In genomic region chr7:26485421-26486019, GRCh38 we compare ENCODE assay signal across 20 cellular contexts.
"Had no signal": no experiment of that assay in that cellular context is flagged by ENCODE, and none has a peak within 500 bp of the region (broad histone marks: within the 10 kb centered on the region; RNA-seq: fewer than 3 reads in every experiment).

No MANE protein-coding gene starts in this region.

- ATAC-seq: activated CD8-positive, alpha-beta T cell treated with anti-CD3 and anti-CD28 coated beads, Interleukin-2, amount 10 ng/mL, durations not matched to agents 7 days and 5 days; activated naive CD4-positive, alpha-beta T cell treated with anti-CD3 and anti-CD28 coated beads, Interleukin-2, amount 50 U/mL, for 72 hours; left ventricle myocardium superior; natural killer cell treated with Interleukin-12 subunit alpha and Interleukin-12 subunit beta and Interleukin-15 and Interleukin-18, amount 100 ng/mL, for 72 hours; right cardiac atrium; WTC11 had no signal

- DNase-seq: activated CD4-positive, alpha-beta T cell treated with anti-CD3 and anti-CD28 coated beads for 48 hours; activated CD8-positive, alpha-beta memory T cell treated with anti-CD3 and anti-CD28 coated beads, Interleukin-2, amount 50 U/mL, for 4 hours; activated CD8-positive, alpha-beta T cell treated with anti-CD3 and anti-CD28 coated beads, Interleukin-2, amount 10 ng/mL, durations not matched to agents 7 days and 5 days; activated gamma-delta T cell; activated T-cell treated with anti-CD3 and anti-CD28 coated beads, Interleukin-2, amount 50 U/mL, for 48 hours; amniotic stem cell; caudate nucleus; foreskin fibroblast; hippocampal formation; left ventricle myocardium superior; occipital lobe; right cardiac atrium; upper lobe of left lung had no signal

- H3K4me1 Mint-ChIP-seq: memory B cell had no signal

- H3K36me3 Mint-ChIP-seq: activated naive CD4-positive, alpha-beta T cell treated with anti-CD3 and anti-CD28 coated beads, Interleukin-2, amount 50 U/mL, for 72 hours; memory B cell; natural killer cell treated with Interleukin-12 subunit alpha and Interleukin-12 subunit beta and Interleukin-15 and Interleukin-18, amount 100 ng/mL, for 72 hours; WTC11 had no signal

- H3K4me3 Mint-ChIP-seq: activated CD8-positive, alpha-beta T cell treated with anti-CD3 and anti-CD28 coated beads, Interleukin-2, amount 10 ng/mL, durations not matched to agents 7 days and 5 days; memory B cell; natural killer cell treated with Interleukin-12 subunit alpha and Interleukin-12 subunit beta and Interleukin-15 and Interleukin-18, amount 100 ng/mL, for 72 hours; stimulated activated naive CD8-positive, alpha-beta T cell treated with anti-CD3 and anti-CD28 coated beads, Interleukin-15, Interleukin-2, amounts not matched to agents 100 ng/mL and 50 ng/mL, for 24 hours; WTC11 had no signal

- H3K27me3 Mint-ChIP-seq: stimulated activated naive CD8-positive, alpha-beta T cell treated with anti-CD3 and anti-CD28 coated beads, Interleukin-15, Interleukin-2, amounts not matched to agents 100 ng/mL and 50 ng/mL, for 24 hours had no signal

- H3K27ac Mint-ChIP-seq: activated CD8-positive, alpha-beta T cell treated with anti-CD3 and anti-CD28 coated beads, Interleukin-2, amount 10 ng/mL, durations not matched to agents 7 days and 5 days; activated naive CD4-positive, alpha-beta T cell treated with anti-CD3 and anti-CD28 coated beads, Interleukin-2, amount 50 U/mL, for 72 hours; memory B cell; natural killer cell treated with Interleukin-12 subunit alpha and Interleukin-12 subunit beta and Interleukin-15 and Interleukin-18, amount 100 ng/mL, for 72 hours; stimulated activated naive CD8-positive, alpha-beta T cell treated with anti-CD3 and anti-CD28 coated beads, Interleukin-15, Interleukin-2, amounts not matched to agents 100 ng/mL and 50 ng/mL, for 24 hours; WTC11 had no signal

- H3K4me3 ChIP-seq: esophagus muscularis mucosa, prostate gland, upper lobe of left lung had no signal

- H3K9me3 Mint-ChIP-seq: activated naive CD4-positive, alpha-beta T cell treated with anti-CD3 and anti-CD28 coated beads, Interleukin-2, amount 50 U/mL, for 72 hours; memory B cell; natural killer cell treated with Interleukin-12 subunit alpha and Interleukin-12 subunit beta and Interleukin-15 and Interleukin-18, amount 100 ng/mL, for 72 hours; stimulated activated naive CD8-positive, alpha-beta T cell treated with anti-CD3 and anti-CD28 coated beads, Interleukin-15, Interleukin-2, amounts not matched to agents 100 ng/mL and 50 ng/mL, for 24 hours had no signal
